In genomic region chr4:102445213-102445612, GRCh38 we compare ENCODE assay signal across 34 cellular contexts.
"Had no signal": no experiment of that assay in that cellular context is flagged by ENCODE, and none has a peak within 500 bp of the region (broad histone marks: within the 10 kb centered on the region; RNA-seq: fewer than 3 reads in every experiment).

No MANE protein-coding gene starts in this region.

- DNase-seq: Karpas-422, Kasumi-1, MG63, MM.1S, MV-4-11, NCI-H1048, NCI-H1092, NCI-H1092 treated with DMSO at 0.1 percent for 48 hours, NCI-H1105, NCI-H1105 treated with DMSO at 0.1 percent for 48 hours, NCI-H1417, NCI-H1417 treated with DMSO at 0.1 percent for 48 hours, NCI-H1436, NCI-H1436 treated with DMSO at 0.1 percent for 48 hours, NCI-H146, NCI-H1694, NCI-H1694 treated with DMSO at 0.1 percent for 48 hours, NCI-H187, NCI-H187 treated with DMSO at 0.1 percent for 48 hours, NCI-H1930, NCI-H2029, NCI-H2029 treated with DMSO at 0.1 percent for 48 hours, NCI-H2081, NCI-H2081 treated with DMSO at 0.1 percent for 48 hours, NCI-H2107, NCI-H2171, NCI-H2171 treated with DMSO at 0.1 percent for 48 hours, NCI-H2227 treated with DMSO at 0.1 percent for 48 hours, NCI-H226, NCI-H345, NCI-H446, NCI-H446 treated with DMSO at 0.1 percent for 48 hours, NCI-H510A had no signal

- H3K27me3 ChIP-seq: MG63 had no signal

- H3K9me3 ChIP-seq: MG63 had no signal

- H3K27ac ChIP-seq: KMS-11 had no signal

- H3K9ac ChIP-seq: KMS-11 had no signal

- H3K4me3 ChIP-seq: MG63 had no signal

- H3K36me3 ChIP-seq: MG63 had no signal

- H3K4me2 ChIP-seq: KMS-11 had no signal
